Comparison of ENCODE assay signal across 32 cellular contexts in genomic region chrX:72487661-72488060, GRCh38.
"Had no signal": no experiment of that assay in that cellular context is flagged by ENCODE, and none has a peak within 500 bp of the region (broad histone marks: within the 10 kb centered on the region; RNA-seq: fewer than 3 reads in every experiment).

No MANE protein-coding gene starts in this region.

- H3K9me3 Mint-ChIP-seq: activated B cell treated with CpG ODN at 0.5 μM for 24 hours; activated CD4-positive, alpha-beta T cell treated with anti-CD3 and anti-CD28 coated beads, Interleukin-2, amount 10 ng/mL, durations not matched to agents 24 days and 14 days; activated CD8-positive, alpha-beta T cell treated with anti-CD3 and anti-CD28 coated beads for 36 hours; activated naive CD8-positive, alpha-beta T cell treated with anti-CD3 and anti-CD28 coated beads, Interleukin-2, amount 10 ng/mL, durations not matched to agents 7 days and 5 days; activated naive CD8-positive, alpha-beta T cell treated with anti-CD3 and anti-CD28 coated beads, Interleukin-2, amount 50 U/mL, for 24 hours; activated T-helper 2 cell treated with anti-CD3 and anti-CD28 coated beads, Interferon-gamma antibody, Interleukin-2, Interleukin-4, amounts not matched to agents 10 μg/mL and 5 μg/mL and 100 μg/mL, durations not matched to agents 14 hours and 24 hours and 36 hours; central memory CD8-positive, alpha-beta T cell; T-helper 1 cell treated with Interleukin-12 subunit alpha and Interleukin-12 subunit beta and Interleukin-4 antibody, amounts not matched to agents 30 μg/mL and 1 μg/mL, for 36 hours; T-helper 2 cell treated with Interferon-gamma antibody and Interleukin-4, amounts not matched to agents 5 μg/mL and 100 μg/mL, for 36 hours had no signal

- H3K27me3 Mint-ChIP-seq: activated B cell treated with CpG ODN at 0.5 μM for 24 hours; activated CD4-positive, alpha-beta memory T cell treated with anti-CD3 and anti-CD28 coated beads for 36 hours; activated CD4-positive, alpha-beta T cell treated with anti-CD3 and anti-CD28 coated beads, Interleukin-2, amount 10 ng/mL, durations not matched to agents 24 days and 14 days; activated CD8-positive, alpha-beta T cell treated with anti-CD3 and anti-CD28 coated beads for 36 hours; activated naive CD4-positive, alpha-beta T cell treated with anti-CD3 and anti-CD28 coated beads, Interleukin-2, amount 50 U/mL, for 24 hours; activated naive CD8-positive, alpha-beta T cell; activated naive CD8-positive, alpha-beta T cell treated with anti-CD3 and anti-CD28 coated beads, Interleukin-2, amount 10 ng/mL, durations not matched to agents 7 days and 5 days; activated naive CD8-positive, alpha-beta T cell treated with anti-CD3 and anti-CD28 coated beads, Interleukin-2, amount 50 U/mL, for 24 hours; brain; central memory CD8-positive, alpha-beta T cell had no signal

- DNase-seq: activated B cell treated with CpG ODN at 0.5 μM for 24 hours; activated CD4-positive, alpha-beta memory T cell treated with anti-CD3 and anti-CD28 coated beads for 36 hours; activated CD4-positive, alpha-beta T cell treated with anti-CD3 and anti-CD28 coated beads for 4 hours; activated CD4-positive, alpha-beta T cell treated with anti-CD3 and anti-CD28 coated beads, Interleukin-2, amount 10 ng/mL, durations not matched to agents 24 days and 14 days; activated CD4-positive, alpha-beta T cell treated with anti-CD3 and anti-CD28 coated beads, Interleukin-2, amount 50 U/mL, for 1 hour; activated CD4-positive, alpha-beta T cell treated with anti-CD3 and anti-CD28 coated beads, Interleukin-2, amount 50 U/mL, for 4 hours; activated CD4-positive, CD25-positive, alpha-beta regulatory T cell treated with anti-CD3 and anti-CD28 coated beads, Interleukin-2, amount 50 U/mL, for 72 hours; activated CD8-positive, alpha-beta memory T cell treated with anti-CD3 and anti-CD28 coated beads, Interleukin-2, amount 50 U/mL, for 4 hours; activated CD8-positive, alpha-beta T cell treated with anti-CD3 and anti-CD28 coated beads for 36 hours; activated effector memory CD4-positive, alpha-beta T cell treated with Interleukin-2 at 50 U/mL for 16 hours; activated gamma-delta T cell; activated naive CD4-positive, alpha-beta T cell treated with Interleukin-2 at 50 U/mL for 16 hours; activated naive CD8-positive, alpha-beta T cell treated with anti-CD3 and anti-CD28 coated beads, Interleukin-2, amount 10 ng/mL, durations not matched to agents 7 days and 5 days; activated naive CD8-positive, alpha-beta T cell treated with anti-CD3 and anti-CD28 coated beads, Interleukin-2, amount 50 U/mL, for 24 hours; activated T-cell treated with anti-CD3 and anti-CD28 coated beads for 4 hours; activated T-cell treated with anti-CD3 and anti-CD28 coated beads, Interleukin-2, amount 50 U/mL, for 1 hour; activated T-cell treated with anti-CD3 and anti-CD28 coated beads, Interleukin-2, amount 50 U/mL, for 48 hours; amygdala; anterior cingulate cortex; caudate nucleus; cerebellar nuclear complex; T-helper 2 cell; T-helper 9 cell had no signal

- H3K36me3 ChIP-seq: cardiac muscle cell had no signal

- H3K4me3 ChIP-seq: ascending aorta, cardiac muscle cell had no signal

- H3K9me3 ChIP-seq: ascending aorta had no signal

- ATAC-seq: activated CD8-positive, alpha-beta T cell treated with anti-CD3 and anti-CD28 coated beads for 36 hours; activated naive CD8-positive, alpha-beta T cell treated with anti-CD3 and anti-CD28 coated beads, Interleukin-2, amount 50 U/mL, for 24 hours had no signal

- H3K4me1 ChIP-seq: ascending aorta had no signal

- H3K4me3 Mint-ChIP-seq: activated B cell treated with CpG ODN at 0.5 μM for 24 hours; activated CD4-positive, alpha-beta memory T cell treated with anti-CD3 and anti-CD28 coated beads for 36 hours; activated CD4-positive, alpha-beta T cell treated with anti-CD3 and anti-CD28 coated beads, Interleukin-2, amount 10 ng/mL, durations not matched to agents 24 days and 14 days; activated CD8-positive, alpha-beta T cell treated with anti-CD3 and anti-CD28 coated beads for 36 hours; activated naive CD4-positive, alpha-beta T cell treated with anti-CD3 and anti-CD28 coated beads, Interleukin-2, amount 50 U/mL, for 24 hours; activated naive CD8-positive, alpha-beta T cell; activated naive CD8-positive, alpha-beta T cell treated with anti-CD3 and anti-CD28 coated beads, Interleukin-2, amount 10 ng/mL, durations not matched to agents 7 days and 5 days; activated naive CD8-positive, alpha-beta T cell treated with anti-CD3 and anti-CD28 coated beads, Interleukin-2, amount 50 U/mL, for 24 hours; brain; central memory CD8-positive, alpha-beta T cell; T-helper 1 cell treated with Interleukin-12 subunit alpha and Interleukin-12 subunit beta and Interleukin-4 antibody, amounts not matched to agents 30 μg/mL and 1 μg/mL, for 36 hours; T-helper 2 cell treated with Interferon-gamma antibody and Interleukin-4, amounts not matched to agents 5 μg/mL and 100 μg/mL, for 36 hours had no signal

- H3K4me1 Mint-ChIP-seq: activated naive CD8-positive, alpha-beta T cell treated with anti-CD3 and anti-CD28 coated beads, Interleukin-2, amount 10 ng/mL, durations not matched to agents 7 days and 5 days; activated naive CD8-positive, alpha-beta T cell treated with anti-CD3 and anti-CD28 coated beads, Interleukin-2, amount 50 U/mL, for 24 hours; brain had no signal

- H3K27me3 ChIP-seq: ascending aorta, cardiac muscle cell had no signal

- H3K27ac Mint-ChIP-seq: activated B cell treated with CpG ODN at 0.5 μM for 24 hours; activated CD4-positive, alpha-beta memory T cell treated with anti-CD3 and anti-CD28 coated beads for 36 hours; activated CD4-positive, alpha-beta T cell treated with anti-CD3 and anti-CD28 coated beads, Interleukin-2, amount 10 ng/mL, durations not matched to agents 24 days and 14 days; activated CD8-positive, alpha-beta T cell treated with anti-CD3 and anti-CD28 coated beads for 36 hours; activated naive CD4-positive, alpha-beta T cell treated with anti-CD3 and anti-CD28 coated beads, Interleukin-2, amount 50 U/mL, for 24 hours; activated naive CD8-positive, alpha-beta T cell; activated naive CD8-positive, alpha-beta T cell treated with anti-CD3 and anti-CD28 coated beads, Interleukin-2, amount 10 ng/mL, durations not matched to agents 7 days and 5 days; activated naive CD8-positive, alpha-beta T cell treated with anti-CD3 and anti-CD28 coated beads, Interleukin-2, amount 50 U/mL, for 24 hours; activated T-helper 2 cell treated with anti-CD3 and anti-CD28 coated beads, Interferon-gamma antibody, Interleukin-2, Interleukin-4, amounts not matched to agents 10 μg/mL and 5 μg/mL and 100 μg/mL, durations not matched to agents 14 hours and 24 hours and 36 hours; brain; T-helper 1 cell treated with Interleukin-12 subunit alpha and Interleukin-12 subunit beta and Interleukin-4 antibody, amounts not matched to agents 30 μg/mL and 1 μg/mL, for 36 hours; T-helper 2 cell treated with Interferon-gamma antibody and Interleukin-4, amounts not matched to agents 5 μg/mL and 100 μg/mL, for 36 hours had no signal
